ENCODE assay signal across 20 cellular contexts in genomic region chr2:2582998-2583545, GRCh38.
"Had no signal": no experiment of that assay in that cellular context is flagged by ENCODE, and none has a peak within 500 bp of the region (broad histone marks: within the 10 kb centered on the region; RNA-seq: fewer than 3 reads in every experiment).

No MANE protein-coding gene starts in this region.

- H3K4me1 ChIP-seq: breast epithelium had no signal

- H3K27me3 Mint-ChIP-seq: activated B cell treated with CpG ODN at 0.5 μM for 24 hours; activated CD4-positive, alpha-beta T cell treated with anti-CD3 and anti-CD28 coated beads, Interleukin-2, amount 10 ng/mL, durations not matched to agents 24 days and 14 days; activated naive CD4-positive, alpha-beta T cell treated with anti-CD3 and anti-CD28 coated beads, Interleukin-2, amount 50 U/mL, for 24 hours; IgD-negative memory B cell had no signal

- H3K27ac Mint-ChIP-seq: activated B cell treated with CpG ODN at 0.5 μM for 24 hours; activated CD4-positive, alpha-beta T cell treated with anti-CD3 and anti-CD28 coated beads, Interleukin-2, amount 10 ng/mL, durations not matched to agents 24 days and 14 days; activated naive CD4-positive, alpha-beta T cell treated with anti-CD3 and anti-CD28 coated beads, Interleukin-2, amount 50 U/mL, for 24 hours; IgD-negative memory B cell; T-cell had no signal

- H3K9me3 Mint-ChIP-seq: activated naive CD4-positive, alpha-beta T cell treated with anti-CD3 and anti-CD28 coated beads, Interleukin-2, amount 50 U/mL, for 24 hours had no signal

- H3K9me3 ChIP-seq: breast epithelium had no signal

- H3K4me3 Mint-ChIP-seq: activated B cell treated with CpG ODN at 0.5 μM for 24 hours; activated CD4-positive, alpha-beta T cell treated with anti-CD3 and anti-CD28 coated beads, Interleukin-2, amount 10 ng/mL, durations not matched to agents 24 days and 14 days; activated naive CD4-positive, alpha-beta T cell treated with anti-CD3 and anti-CD28 coated beads, Interleukin-2, amount 50 U/mL, for 24 hours; IgD-negative memory B cell; T-cell had no signal

- H3K4me3 ChIP-seq: breast epithelium had no signal

- H3K36me3 ChIP-seq: breast epithelium had no signal

- H3K36me3 Mint-ChIP-seq: activated naive CD4-positive, alpha-beta T cell treated with anti-CD3 and anti-CD28 coated beads, Interleukin-2, amount 50 U/mL, for 24 hours; IgD-negative memory B cell; T-cell had no signal

- H3K27ac ChIP-seq: breast epithelium had no signal

- DNase-seq: activated B cell treated with CpG ODN at 0.5 μM for 24 hours; activated CD4-positive, alpha-beta T cell treated with anti-CD3 and anti-CD28 coated beads for 1 hour; activated CD4-positive, alpha-beta T cell treated with anti-CD3 and anti-CD28 coated beads, Interleukin-2, amount 10 ng/mL, durations not matched to agents 24 days and 14 days; activated CD4-positive, alpha-beta T cell treated with anti-CD3 and anti-CD28 coated beads, Interleukin-2, amount 50 U/mL, for 48 hours; activated naive CD4-positive, alpha-beta T cell; KG1; NCI-H1048; NCI-H146; NCI-H1930; NCI-H2171; NCI-H2227 treated with DMSO at 0.1 percent for 48 hours; NCI-H510A; PC-3; SIG-M5; T-cell; T-helper 2 cell; T1000 had no signal

- ATAC-seq: PC-3, T-cell had no signal

- H3K4me1 Mint-ChIP-seq: activated B cell treated with CpG ODN at 0.5 μM for 24 hours; activated CD4-positive, alpha-beta T cell treated with anti-CD3 and anti-CD28 coated beads, Interleukin-2, amount 10 ng/mL, durations not matched to agents 24 days and 14 days; activated naive CD4-positive, alpha-beta T cell treated with anti-CD3 and anti-CD28 coated beads, Interleukin-2, amount 50 U/mL, for 24 hours; IgD-negative memory B cell; T-cell had no signal
